Comparison of ENCODE assay signal across 1 cellular context in the genomic region with DNA sequence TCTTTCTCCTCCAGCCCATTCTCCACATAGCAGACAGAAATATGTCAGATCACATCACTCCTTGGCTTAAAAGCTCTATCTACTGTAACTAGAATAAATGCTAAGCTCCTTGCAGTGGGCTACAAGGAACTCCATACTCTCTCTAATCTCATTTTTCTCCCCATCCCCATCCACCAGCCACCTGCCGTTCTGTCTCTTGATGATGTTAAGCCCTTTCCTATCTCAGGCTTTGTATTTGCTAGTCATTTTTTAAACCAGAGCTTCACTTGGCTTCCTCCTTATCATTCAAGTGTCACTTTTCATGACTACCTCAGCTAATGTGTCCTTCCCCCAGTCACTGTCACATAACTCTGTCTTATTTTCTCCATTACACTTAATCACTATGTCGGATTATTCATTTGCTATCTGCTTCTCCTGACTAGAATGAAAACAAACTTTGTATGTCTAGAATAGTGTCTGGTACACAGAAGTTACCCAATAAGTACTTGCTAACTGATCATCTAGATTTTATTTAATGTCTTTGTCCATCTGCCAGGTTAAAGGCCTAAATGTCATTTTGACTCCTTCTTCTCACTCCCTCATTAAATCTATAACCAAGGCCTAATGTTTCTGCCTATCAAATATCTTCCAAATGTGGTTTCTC.
TF ChIP-seq lines count a peak whose summit lies in the region.

No MANE protein-coding gene starts in this region.

TF ChIP-seq in HepG2, 621 proteins besides CTCF, POLR2A, EP300 and RAD21 (continued from another document):
- no peak for TF ChIP-seq PTBP1 (IDR thresholded peaks at IDR 0.05; ENCODE audit: low read depth, low read length, poor library complexity, severe bottlenecking)
- no peak for TF ChIP-seq KDM1A (CRISPR knock-in tag; IDR thresholded peaks at IDR 0.05)
- TF ChIP-seq NFYB (CRISPR knock-in tag; IDR thresholded peaks at IDR 0.05) = no peak
TF ChIP-seq in HepG2: peak in this region for 0.
